Comparison of ENCODE assay signal across 20 cellular contexts in the genomic region with DNA sequence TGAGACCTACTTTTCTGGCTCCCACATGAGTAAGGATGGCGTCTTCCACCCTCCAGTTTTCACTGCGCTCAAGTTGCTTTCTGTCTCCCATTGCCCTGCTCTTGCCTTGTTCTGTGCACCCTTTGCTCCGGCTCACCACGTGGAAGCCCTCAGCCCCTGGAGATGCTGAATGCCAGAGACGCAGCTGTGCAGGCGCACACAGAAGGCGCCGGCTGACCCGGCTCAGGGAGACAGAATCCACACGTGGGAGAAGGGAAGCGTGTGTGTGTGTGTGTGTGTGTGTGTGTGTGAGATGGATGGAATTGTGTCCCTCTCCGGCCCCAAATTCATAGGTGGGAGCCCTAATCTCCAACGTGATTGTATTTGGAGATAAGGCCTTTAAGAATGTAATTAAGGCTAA.
"Had no signal": no experiment of that assay in that cellular context is flagged by ENCODE, and none has a peak within 500 bp of the region (broad histone marks: within the 10 kb centered on the region; RNA-seq: fewer than 3 reads in every experiment).

No MANE protein-coding gene starts in this region.

- DNase-seq: activated CD4-positive, alpha-beta T cell treated with anti-CD3 and anti-CD28 coated beads for 1 hour; activated CD8-positive, alpha-beta memory T cell treated with anti-CD3 and anti-CD28 coated beads for 24 hours; activated CD8-positive, alpha-beta memory T cell treated with anti-CD3 and anti-CD28 coated beads, Interleukin-2, amount 50 U/mL, for 48 hours; activated effector memory CD4-positive, alpha-beta T cell treated with anti-CD3 and anti-CD28 coated beads, Interleukin-2, amount 50 U/mL, for 16 hours; activated T-cell treated with anti-CD3 and anti-CD28 coated beads, Interleukin-2, amount 50 U/mL, for 48 hours; dermis blood vessel endothelial cell; effector memory CD4-positive, alpha-beta T cell; mammary epithelial cell; naive B cell; right lobe of liver; small intestine; stimulated activated CD4-positive, alpha-beta T cell treated with anti-CD3 and anti-CD28 coated beads, Interleukin-15, amount 100 ng/mL, for 24 hours; stimulated activated CD4-positive, alpha-beta T cell treated with anti-CD3 and anti-CD28 coated beads, Interleukin-2, amount 100 ng/mL, for 48 hours; stimulated activated naive CD8-positive, alpha-beta T cell treated with anti-CD3 and anti-CD28 coated beads, Interleukin-15, amount 100 ng/mL, for 72 hours; upper lobe of left lung; WERI-Rb-1 had no signal

- FAIRE-seq: keratinocyte, small intestine had no signal

- H3K27ac Mint-ChIP-seq: naive B cell; stimulated activated naive CD8-positive, alpha-beta T cell treated with anti-CD3 and anti-CD28 coated beads, Interleukin-15, amount 100 ng/mL, for 72 hours had no signal

- H3K4me3 ChIP-seq: ovary, right lobe of liver, suprapubic skin, upper lobe of left lung had no signal

- H3K9me3 Mint-ChIP-seq: naive B cell; stimulated activated naive CD8-positive, alpha-beta T cell treated with anti-CD3 and anti-CD28 coated beads, Interleukin-15, amount 100 ng/mL, for 72 hours had no signal

- H3K4me1 Mint-ChIP-seq: naive B cell had no signal

- H3K36me3 ChIP-seq: ovary, right lobe of liver, suprapubic skin, upper lobe of left lung, WERI-Rb-1 had no signal

- H3K9me3 ChIP-seq: ovary, right lobe of liver, suprapubic skin, upper lobe of left lung had no signal

- H3K27me3 ChIP-seq: ovary, right lobe of liver, suprapubic skin, upper lobe of left lung had no signal

- H3K4me3 Mint-ChIP-seq: naive B cell; stimulated activated naive CD8-positive, alpha-beta T cell treated with anti-CD3 and anti-CD28 coated beads, Interleukin-15, amount 100 ng/mL, for 72 hours had no signal

- H3K36me3 Mint-ChIP-seq: activated naive CD4-positive, alpha-beta T cell treated with anti-CD3 and anti-CD28 coated beads, Interleukin-2, amount 50 U/mL, for 72 hours; naive B cell had no signal

- H3K27ac ChIP-seq: ovary, right lobe of liver, suprapubic skin, upper lobe of left lung, WERI-Rb-1 had no signal

- ATAC-seq: activated naive CD4-positive, alpha-beta T cell treated with anti-CD3 and anti-CD28 coated beads, Interleukin-2, amount 50 U/mL, for 72 hours; right lobe of liver; stimulated activated naive CD8-positive, alpha-beta T cell treated with anti-CD3 and anti-CD28 coated beads, Interleukin-15, amount 100 ng/mL, for 72 hours had no signal
